In the genomic region with DNA sequence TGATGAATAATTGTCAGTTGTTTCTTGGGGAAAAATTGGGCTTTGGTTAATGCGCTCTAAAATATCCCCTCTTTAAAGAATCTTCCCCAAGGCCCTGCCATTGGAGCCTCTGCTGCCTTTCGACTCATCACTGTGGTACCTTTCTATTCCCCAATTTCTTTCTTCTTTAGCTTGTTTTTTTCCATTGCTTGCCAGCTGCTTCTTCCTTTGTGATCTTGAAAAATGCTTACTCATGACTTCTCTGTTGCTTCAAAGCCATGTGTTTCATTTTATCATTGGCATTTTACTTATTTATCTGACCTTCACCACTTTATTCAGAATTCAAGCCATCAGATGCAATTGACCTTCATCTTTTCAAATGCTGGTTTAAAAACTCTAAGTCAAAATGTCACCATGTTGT, we compare ENCODE assay signal across 28 cellular contexts.
"Had no signal": no experiment of that assay in that cellular context is flagged by ENCODE, and none has a peak within 500 bp of the region (broad histone marks: within the 10 kb centered on the region; RNA-seq: fewer than 3 reads in every experiment).

No MANE protein-coding gene starts in this region.

- H3K79me2 ChIP-seq: parathyroid adenoma had no signal

- H3K36me3 ChIP-seq: neural progenitor cell, ovary, spleen, suprapubic skin, tibial artery, transverse colon, upper lobe of right lung, uterus had no signal

- H3K4me2 ChIP-seq: neural progenitor cell, smooth muscle cell had no signal

- H3K9me3 ChIP-seq: ovary, psoas muscle, spleen, suprapubic skin, testis, tibial artery, transverse colon, upper lobe of right lung, uterus had no signal

- ATAC-seq: natural killer cell; psoas muscle; right cardiac atrium; sciatic nerve; stimulated activated memory B cell treated with anti-CD40 and anti-IgM and Interleukin-4, amounts not matched to agents 10 μg/mL and 1 μg/mL and 100 μg/mL, for 72 hours; stimulated activated naive CD8-positive, alpha-beta T cell treated with anti-CD3 and anti-CD28 coated beads, Interleukin-15, amount 100 ng/mL, for 72 hours; stimulated activated naive CD8-positive, alpha-beta T cell treated with anti-CD3 and anti-CD28 coated beads, Interleukin-15, Interleukin-2, amounts not matched to agents 100 U/mL and 50 U/mL, for 24 hours; upper lobe of right lung had no signal

- H3K9ac ChIP-seq: neural progenitor cell, parathyroid adenoma had no signal

- H3K4me3 ChIP-seq: neural progenitor cell, ovary, psoas muscle, skin epidermis, smooth muscle cell, spleen, suprapubic skin, testis, tibial artery, transverse colon, upper lobe of right lung, uterus had no signal

- H2AFZ ChIP-seq: neural progenitor cell, parathyroid adenoma had no signal

- DNase-seq: natural killer cell; occipital lobe; ovary; posterior cingulate gyrus; psoas muscle; right cardiac atrium; spleen; stimulated activated CD4-positive, alpha-beta T cell treated with anti-CD3 and anti-CD28 coated beads, Interleukin-12 subunit alpha, Interleukin-12 subunit beta, amount 100 ng/mL, for 4 hours; stimulated activated CD4-positive, alpha-beta T cell treated with anti-CD3 and anti-CD28 coated beads, Interleukin-1b, Interleukin-23, amount 100 ng/mL, for 48 hours; stimulated activated CD4-positive, alpha-beta T cell treated with anti-CD3 and anti-CD28 coated beads, Interleukin-4, amount 100 ng/mL, for 1 hour; stimulated activated CD4-positive, alpha-beta T cell treated with anti-CD3 and anti-CD28 coated beads, Interleukin-4, amount 100 ng/mL, for 4 hours; stimulated activated CD8-positive, alpha-beta memory T cell treated with anti-CD3 and anti-CD28 coated beads, Interleukin-4, amount 100 ng/mL, for 48 hours; stimulated activated naive CD4-positive, alpha-beta T cell; stimulated activated naive CD8-positive, alpha-beta T cell treated with anti-CD3 and anti-CD28 coated beads, Interleukin-15, amount 100 ng/mL, for 72 hours; stimulated activated naive CD8-positive, alpha-beta T cell treated with anti-CD3 and anti-CD28 coated beads, Interleukin-15, Interleukin-2, amounts not matched to agents 100 U/mL and 50 U/mL, for 24 hours; substantia nigra; testis; tibial artery; transverse colon; upper lobe of right lung; uterus had no signal

- H3K27me3 ChIP-seq: neural progenitor cell, ovary, testis, upper lobe of right lung, uterus had no signal

- H3K27ac ChIP-seq: neural progenitor cell, ovary, parathyroid adenoma, psoas muscle, skin epidermis, spleen, suprapubic skin, testis, tibial artery, transverse colon, upper lobe of right lung, uterus had no signal

- H3K4me1 ChIP-seq: neural progenitor cell, parathyroid adenoma, psoas muscle, suprapubic skin, testis, tibial artery, transverse colon, upper lobe of right lung, uterus had no signal
